Comparison of ENCODE assay signal across 6 cellular contexts in the genomic region with DNA sequence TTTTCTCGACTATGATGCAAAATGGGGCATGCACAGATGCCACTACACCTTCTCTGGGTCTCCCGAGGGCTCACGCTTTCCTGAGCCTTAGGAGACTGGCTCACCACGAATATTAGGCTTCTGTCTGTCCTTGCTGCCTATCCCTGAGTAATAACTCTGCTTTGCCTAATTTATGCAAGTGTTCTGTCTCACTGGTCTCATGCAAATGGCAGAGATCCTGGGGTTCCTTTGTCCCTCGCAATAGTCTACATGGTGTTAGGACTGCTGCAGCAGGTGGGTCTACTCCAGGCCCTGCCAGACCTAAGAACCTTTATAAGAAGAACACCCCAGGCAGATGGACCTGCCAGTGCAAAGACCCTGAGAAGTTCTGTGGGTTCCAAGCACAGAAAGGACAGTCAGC.
"Had no signal": no experiment of that assay in that cellular context is flagged by ENCODE, and none has a peak within 500 bp of the region (broad histone marks: within the 10 kb centered on the region; RNA-seq: fewer than 3 reads in every experiment).

No MANE protein-coding gene starts in this region.

- ATAC-seq: K562 had no signal

- H3K4me3 ChIP-seq: GM23248, K562 had no signal

- H3K9ac ChIP-seq: GM23248 had no signal

- H3K27ac ChIP-seq: GM23248 had no signal

- DNase-seq: GM23248, GOT3, H7, HCEC 1CT, IMR-90 had no signal
